ENCODE assay signal across 21 cellular contexts in the genomic region with DNA sequence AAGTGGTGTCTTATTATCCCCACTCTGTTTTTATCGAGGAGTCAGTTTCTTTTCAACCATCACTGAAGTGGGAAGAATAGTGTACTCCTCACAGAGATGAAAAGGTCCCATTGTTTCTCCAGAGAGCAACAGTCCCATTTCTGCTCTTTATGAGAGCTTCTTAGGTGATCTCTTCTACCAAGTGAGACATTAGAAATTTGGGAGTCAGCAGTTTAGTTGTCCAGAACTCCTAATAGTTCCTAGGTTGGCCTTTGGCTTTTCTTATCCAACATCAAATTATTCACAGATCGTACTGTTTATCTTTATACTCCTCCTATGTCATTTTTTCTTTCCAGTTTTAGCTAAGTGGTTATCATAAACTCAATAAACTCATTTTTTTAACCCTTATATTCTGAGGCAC.
"Had no signal": no experiment of that assay in that cellular context is flagged by ENCODE, and none has a peak within 500 bp of the region (broad histone marks: within the 10 kb centered on the region; RNA-seq: fewer than 3 reads in every experiment).

No MANE protein-coding gene starts in this region.

- H3K9me3 ChIP-seq: adrenal gland, esophagus squamous epithelium, lower lobe of right lung, neutrophil, testis, upper lobe of right lung had no signal

- H3K9me3 Mint-ChIP-seq: effector memory CD8-positive, alpha-beta T cell; natural killer cell treated with Interleukin-12 subunit alpha and Interleukin-12 subunit beta and Interleukin-15 and Interleukin-18, amount 100 ng/mL, for 72 hours; stimulated activated naive CD8-positive, alpha-beta T cell treated with anti-CD3 and anti-CD28 coated beads, Interleukin-15, Interleukin-2, amounts not matched to agents 100 ng/mL and 50 ng/mL, for 24 hours had no signal

- H3K36me3 Mint-ChIP-seq: activated naive CD4-positive, alpha-beta T cell treated with anti-CD3 and anti-CD28 coated beads, Interleukin-2, amount 50 U/mL, for 72 hours; natural killer cell treated with Interleukin-12 subunit alpha and Interleukin-12 subunit beta and Interleukin-15 and Interleukin-18, amount 100 ng/mL, for 72 hours had no signal

- H3K4me3 ChIP-seq: adrenal gland, cardiac muscle cell, esophagus squamous epithelium, lower lobe of right lung, testis, upper lobe of right lung had no signal

- H3K4me1 ChIP-seq: testis, upper lobe of right lung had no signal

- H3K27ac ChIP-seq: cardiac muscle cell, lower lobe of right lung, neutrophil, testis, upper lobe of right lung, WERI-Rb-1 had no signal

- H3K4me3 Mint-ChIP-seq: activated T-helper 1 cell treated with anti-CD3 and anti-CD28 coated beads, Interleukin-12 subunit alpha, Interleukin-12 subunit beta, Interleukin-2, Interleukin-4 antibody, amounts not matched to agents 30 ng/mL and 10 ng/mL and 1 ng/mL, durations not matched to agents 14 hours and 24 hours and 36 hours; effector memory CD8-positive, alpha-beta T cell; natural killer cell treated with Interleukin-12 subunit alpha and Interleukin-12 subunit beta and Interleukin-15 and Interleukin-18, amount 100 ng/mL, for 72 hours; stimulated activated naive CD8-positive, alpha-beta T cell treated with anti-CD3 and anti-CD28 coated beads, Interleukin-15, Interleukin-2, amounts not matched to agents 100 ng/mL and 50 ng/mL, for 24 hours had no signal

- H3K27me3 ChIP-seq: adrenal gland, cardiac muscle cell, esophagus squamous epithelium, neutrophil, testis, upper lobe of right lung had no signal

- H3K36me3 ChIP-seq: adrenal gland, cardiac muscle cell, esophagus squamous epithelium, lower lobe of right lung, neutrophil, upper lobe of right lung, WERI-Rb-1 had no signal

- DNase-seq: activated CD4-positive, alpha-beta T cell treated with anti-CD3 and anti-CD28 coated beads for 1 hour; activated CD4-positive, alpha-beta T cell treated with anti-CD3 and anti-CD28 coated beads, Interleukin-2, amount 50 U/mL, for 4 hours; activated gamma-delta T cell treated with Interleukin-2 at 50 U/mL for 16 hours; activated T-cell treated with anti-CD3 and anti-CD28 coated beads for 4 hours; adrenal gland; effector memory CD8-positive, alpha-beta T cell; esophagus squamous epithelium; foreskin fibroblast; hippocampal formation; left cardiac atrium; lower lobe of right lung; SW 1271; testis; upper lobe of right lung; WERI-Rb-1 had no signal

- H3K27me3 Mint-ChIP-seq: effector memory CD8-positive, alpha-beta T cell; natural killer cell treated with Interleukin-12 subunit alpha and Interleukin-12 subunit beta and Interleukin-15 and Interleukin-18, amount 100 ng/mL, for 72 hours; stimulated activated naive CD8-positive, alpha-beta T cell treated with anti-CD3 and anti-CD28 coated beads, Interleukin-15, Interleukin-2, amounts not matched to agents 100 ng/mL and 50 ng/mL, for 24 hours had no signal

- ATAC-seq: activated naive CD4-positive, alpha-beta T cell treated with anti-CD3 and anti-CD28 coated beads, Interleukin-2, amount 50 U/mL, for 72 hours; effector memory CD8-positive, alpha-beta T cell; left cardiac atrium; lower lobe of right lung; natural killer cell treated with Interleukin-12 subunit alpha and Interleukin-12 subunit beta and Interleukin-15 and Interleukin-18, amount 100 ng/mL, for 72 hours; upper lobe of right lung had no signal

- H3K27ac Mint-ChIP-seq: activated naive CD4-positive, alpha-beta T cell treated with anti-CD3 and anti-CD28 coated beads, Interleukin-2, amount 50 U/mL, for 72 hours; activated T-helper 1 cell treated with anti-CD3 and anti-CD28 coated beads, Interleukin-12 subunit alpha, Interleukin-12 subunit beta, Interleukin-2, Interleukin-4 antibody, amounts not matched to agents 30 ng/mL and 10 ng/mL and 1 ng/mL, durations not matched to agents 14 hours and 24 hours and 36 hours; effector memory CD8-positive, alpha-beta T cell; natural killer cell treated with Interleukin-12 subunit alpha and Interleukin-12 subunit beta and Interleukin-15 and Interleukin-18, amount 100 ng/mL, for 72 hours; stimulated activated naive CD8-positive, alpha-beta T cell treated with anti-CD3 and anti-CD28 coated beads, Interleukin-15, Interleukin-2, amounts not matched to agents 100 ng/mL and 50 ng/mL, for 24 hours had no signal
